1 cellular context compared by ENCODE assay signal in genomic region chr16:69376393-69377059, GRCh38.
A peak's percentile ranks its signal among the peaks of the same experiment; 100 is the strongest.
TF ChIP-seq lines count a peak whose summit lies in the region.

No MANE protein-coding gene starts in this region.

TF ChIP-seq in K562, 482 proteins besides CTCF, POLR2A, EP300 and RAD21:
- TF ChIP-seq C11orf30 (IDR thresholded peaks at IDR 0.05; ENCODE audit: low read depth) = peak; percentile 81
- TF ChIP-seq ZNF316 (IDR thresholded peaks at IDR 0.05) = peak; percentile 90
- TF ChIP-seq MAFF (IDR thresholded peaks at IDR 0.05; ENCODE audit: low read length) = peak; percentile 80
- peak; percentile 75 for TF ChIP-seq MAFG (tag; conservative IDR thresholded peaks at IDR 0.05)
- TF ChIP-seq, protein P1, sequence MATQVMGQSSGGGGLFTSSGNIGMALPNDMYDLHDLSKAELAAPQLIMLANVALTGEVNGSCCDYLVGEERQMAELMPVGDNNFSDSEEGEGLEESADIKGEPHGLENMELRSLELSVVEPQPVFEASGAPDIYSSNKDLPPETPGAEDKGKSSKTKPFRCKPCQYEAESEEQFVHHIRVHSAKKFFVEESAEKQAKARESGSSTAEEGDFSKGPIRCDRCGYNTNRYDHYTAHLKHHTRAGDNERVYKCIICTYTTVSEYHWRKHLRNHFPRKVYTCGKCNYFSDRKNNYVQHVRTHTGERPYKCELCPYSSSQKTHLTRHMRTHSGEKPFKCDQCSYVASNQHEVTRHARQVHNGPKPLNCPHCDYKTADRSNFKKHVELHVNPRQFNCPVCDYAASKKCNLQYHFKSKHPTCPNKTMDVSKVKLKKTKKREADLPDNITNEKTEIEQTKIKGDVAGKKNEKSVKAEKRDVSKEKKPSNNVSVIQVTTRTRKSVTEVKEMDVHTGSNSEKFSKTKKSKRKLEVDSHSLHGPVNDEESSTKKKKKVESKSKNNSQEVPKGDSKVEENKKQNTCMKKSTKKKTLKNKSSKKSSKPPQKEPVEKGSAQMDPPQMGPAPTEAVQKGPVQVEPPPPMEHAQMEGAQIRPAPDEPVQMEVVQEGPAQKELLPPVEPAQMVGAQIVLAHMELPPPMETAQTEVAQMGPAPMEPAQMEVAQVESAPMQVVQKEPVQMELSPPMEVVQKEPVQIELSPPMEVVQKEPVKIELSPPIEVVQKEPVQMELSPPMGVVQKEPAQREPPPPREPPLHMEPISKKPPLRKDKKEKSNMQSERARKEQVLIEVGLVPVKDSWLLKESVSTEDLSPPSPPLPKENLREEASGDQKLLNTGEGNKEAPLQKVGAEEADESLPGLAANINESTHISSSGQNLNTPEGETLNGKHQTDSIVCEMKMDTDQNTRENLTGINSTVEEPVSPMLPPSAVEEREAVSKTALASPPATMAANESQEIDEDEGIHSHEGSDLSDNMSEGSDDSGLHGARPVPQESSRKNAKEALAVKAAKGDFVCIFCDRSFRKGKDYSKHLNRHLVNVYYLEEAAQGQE (CRISPR knock-in tag; IDR thresholded peaks at IDR 0.05; ENCODE audit: low read depth) = no peak
- TF ChIP-seq MAFK (IDR thresholded peaks at IDR 0.05; ENCODE audit: low read length) = peak; percentile 81
TF ChIP-seq in K562: peak in this region for 5.
